Comparison of ENCODE assay signal across 17 cellular contexts in genomic region chr1:245441699-245442098, GRCh38.
A peak's percentile ranks its signal among the peaks of the same experiment; 100 is the strongest.
DNase-seq lines count a peak whose midpoint lies in the region; ATAC-seq and TF ChIP-seq lines count a peak whose summit lies in the region.
"Had no signal": no experiment of that assay in that cellular context is flagged by ENCODE, and none has a peak within 500 bp of the region (broad histone marks: within the 10 kb centered on the region; RNA-seq: fewer than 3 reads in every experiment).

No MANE protein-coding gene starts in this region.

- TF ChIP-seq CTCF in AG09319 (IDR thresholded peaks at IDR 0.05; ENCODE audit: low read depth, low read length), result no peak
- TF ChIP-seq CTCF in fibroblast of villous mesenchyme (IDR thresholded peaks at IDR 0.05; ENCODE audit: insufficient read depth, low read depth, low read length), result no peak

- ATAC-seq in GM19395 (IDR thresholded peaks at IDR 0.05; ENCODE audit: unreplicated experiment), result no peak
- ATAC-seq: activated CD4-positive, CD25-positive, alpha-beta regulatory T cell treated with anti-CD3 and anti-CD28 coated beads, Interleukin-2, amount 50 U/mL, for 24 hours; gastrocnemius medialis; GM12878 had no signal

- no peak overlapping the region for H3K4me3 ChIP-seq in fibroblast of villous mesenchyme (ENCODE audit: low read depth, low read length)
- H3K4me3 ChIP-seq: BLaER1, gastrocnemius medialis, GM12878, transverse colon had no signal

- DNase-seq in AG09319 (ENCODE audit: extremely low read depth, low read depth) (peak; percentile 4), EH (ENCODE audit: low read depth) (peak; percentile 59), NCI-H2171 treated with DMSO at 0.1 percent for 48 hours (lab: John Stamatoyannopoulos, UW) (peak; percentile 74), fibroblast of villous mesenchyme (ENCODE audit: low read depth) (peak; percentile 39), SW 1271 (lab: John Stamatoyannopoulos, UW) (no peak), T-helper 2 cell (no peak)
- no peak for DNase-seq in activated CD4-positive, CD25-positive, alpha-beta regulatory T cell (lab: John Stamatoyannopoulos, UW)
- DNase-seq: effector memory CD4-positive, alpha-beta T cell; EL; gastrocnemius medialis; NCI-H526 treated with DMSO at 0.1 percent for 48 hours; nucleus accumbens; transverse colon had no signal

Comparison
In these comparisons a context has a peak if more than half of its experiments do, and no peak if none do; other contexts are left out.
1. DNase-seq: peak in AG09319 (single experiment), EH (single experiment), NCI-H2171 treated with DMSO at 0.1 percent for 48 hours (single experiment) and fibroblast of villous mesenchyme (single experiment); none in SW 1271 (0 of 2), activated CD4-positive, CD25-positive, alpha-beta regulatory T cell (0 of 4) and T-helper 2 cell (0 of 5).